ENCODE assay signal across 11 cellular contexts in the genomic region with DNA sequence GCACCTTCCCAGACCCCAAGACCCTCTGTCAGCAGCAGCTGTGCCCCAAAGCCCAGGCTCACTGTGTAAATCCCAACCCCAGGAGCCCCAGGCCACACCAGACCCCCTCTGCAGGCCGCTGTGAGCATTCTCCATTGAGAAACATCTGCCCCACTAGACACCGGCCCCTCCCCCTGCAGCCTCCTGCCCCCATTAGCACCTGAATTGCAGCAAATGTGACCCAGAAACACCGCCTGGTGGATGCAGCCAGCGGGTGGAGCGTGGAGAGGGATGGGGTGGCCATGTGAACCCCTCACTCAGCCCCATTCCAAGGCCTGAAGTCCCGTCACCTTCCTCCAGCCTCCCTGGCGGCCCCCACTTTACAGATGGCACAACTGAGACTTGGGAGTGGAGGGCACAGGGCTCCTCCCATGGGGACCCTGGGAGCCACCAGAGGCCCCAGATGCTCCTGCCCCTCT. TPM values are rescaled to one million over a fixed set of nuclear protein-coding genes. Genes with fewer than 3 reads are reported as not detected.
DNase-seq lines count a peak whose midpoint lies in the region; ATAC-seq and TF ChIP-seq lines count a peak whose summit lies in the region.
"Had no signal": no experiment of that assay in that cellular context is flagged by ENCODE, and none has a peak within 500 bp of the region (broad histone marks: within the 10 kb centered on the region; RNA-seq: fewer than 3 reads in every experiment).

No MANE protein-coding gene starts in this region.

- H3K9ac ChIP-seq in stomach smooth muscle (ENCODE audit: low read length in 2 of 2), result peak overlapping the region in 1 of 2 donors; percentile 78

- peaks cover 61% of the 10 kb centered on the region for H3K4me1 ChIP-seq in stomach smooth muscle (ENCODE audit: control insufficient read depth, insufficient read depth, low read length)

- peak overlapping the region; percentile 87 to 91 for H3K4me3 ChIP-seq in stomach smooth muscle (ENCODE audit: low read length in 2 of 2)

- H3K9me3 ChIP-seq in T-helper 17 cell (ENCODE audit: control insufficient read depth, low read length, poor library complexity, severe bottlenecking), result no peaks in the 10 kb centered on the region
- H3K9me3 ChIP-seq in stomach smooth muscle (ENCODE audit: control insufficient read depth in 2 of 2, low read length in 2 of 2), result no peaks in the 10 kb centered on the region
- H3K9me3 ChIP-seq: transverse colon had no signal

- no peaks in the 10 kb centered on the region for H3K9me3 Mint-ChIP-seq in activated CD4-positive, alpha-beta T cell treated with anti-CD3 and anti-CD28 coated beads for 36 hours (ENCODE audit: low read depth)
- H3K9me3 Mint-ChIP-seq in glutamatergic neuron (ENCODE audit: unreplicated experiment), result peaks cover 4% of the 10 kb centered on the region
- H3K9me3 Mint-ChIP-seq: activated naive CD4-positive, alpha-beta T cell treated with anti-CD3 and anti-CD28 coated beads, Interleukin-2, amount 50 U/mL, for 24 hours had no signal

- DNase-seq in activated CD4-positive, alpha-beta T cell treated with anti-CD3 and anti-CD28 coated beads for 36 hours, result peak; percentile 30
- DNase-seq in activated CD4-positive, alpha-beta T cell treated with anti-CD3 and anti-CD28 coated beads, Interleukin-2, amount 50 U/mL, for 4 hours, result no peak
- no peak for DNase-seq in T-helper 17 cell
- peak; percentile 68 for DNase-seq in glutamatergic neuron
- no peak for DNase-seq in NCI-H774 (lab: John Stamatoyannopoulos, UW)
- DNase-seq: stimulated activated CD4-positive, alpha-beta T cell treated with anti-CD3 and anti-CD28 coated beads, Interleukin-4, amount 100 ng/mL, for 1 hour; transverse colon had no signal

- H3K27ac Mint-ChIP-seq in activated CD4-positive, alpha-beta T cell treated with anti-CD3 and anti-CD28 coated beads for 36 hours, result no peak overlapping the region
- H3K27ac Mint-ChIP-seq in T-helper 17 cell (peak overlapping the region; percentile 39), glutamatergic neuron (ENCODE audit: unreplicated experiment) (peak overlapping the region; percentile 84)

- H3K36me3 Mint-ChIP-seq in activated CD4-positive, alpha-beta T cell treated with anti-CD3 and anti-CD28 coated beads for 36 hours (ENCODE audit: low read depth), result no peaks in the 10 kb centered on the region
- H3K36me3 Mint-ChIP-seq in T-helper 17 cell (ENCODE audit: low read depth), result peaks cover 2% of the 10 kb centered on the region
- H3K36me3 Mint-ChIP-seq in glutamatergic neuron (ENCODE audit: unreplicated experiment), result no peaks in the 10 kb centered on the region
- H3K36me3 Mint-ChIP-seq: activated naive CD4-positive, alpha-beta T cell treated with anti-CD3 and anti-CD28 coated beads, Interleukin-2, amount 50 U/mL, for 24 hours had no signal

- CTCF ChIA-PET in activated CD4-positive, alpha-beta T cell treated with anti-CD3 and anti-CD28 coated beads for 36 hours (lab: Charles Lee), result no interaction called here

- H3K27me3 Mint-ChIP-seq in activated CD4-positive, alpha-beta T cell treated with anti-CD3 and anti-CD28 coated beads for 36 hours, result no peaks in the 10 kb centered on the region
- H3K27me3 Mint-ChIP-seq in T-helper 17 cell, result no peaks in the 10 kb centered on the region
- peaks cover 10% of the 10 kb centered on the region for H3K27me3 Mint-ChIP-seq in glutamatergic neuron (ENCODE audit: unreplicated experiment)
- H3K27me3 Mint-ChIP-seq: activated naive CD4-positive, alpha-beta T cell treated with anti-CD3 and anti-CD28 coated beads, Interleukin-2, amount 50 U/mL, for 24 hours had no signal

- peaks cover 17% of the 10 kb centered on the region for H3K4me1 Mint-ChIP-seq in activated CD4-positive, alpha-beta T cell treated with anti-CD3 and anti-CD28 coated beads for 36 hours
- H3K4me1 Mint-ChIP-seq in T-helper 17 cell (peaks cover 14% of the 10 kb centered on the region), glutamatergic neuron (ENCODE audit: low read depth, unreplicated experiment) (peaks cover 8% of the 10 kb centered on the region)

- POLR2A ChIA-PET in activated CD4-positive, alpha-beta T cell treated with anti-CD3 and anti-CD28 coated beads for 36 hours (lab: Charles Lee), result no interaction called here

- H3K27me3 ChIP-seq in stomach smooth muscle (ENCODE audit: control insufficient read depth in 1 of 2, insufficient read depth in 2 of 2, low read length in 2 of 2), result no peaks in the 10 kb centered on the region
- H3K27me3 ChIP-seq: transverse colon had no signal

- no peak overlapping the region for H3K4me3 Mint-ChIP-seq in activated CD4-positive, alpha-beta T cell treated with anti-CD3 and anti-CD28 coated beads for 36 hours
- no peak overlapping the region for H3K4me3 Mint-ChIP-seq in T-helper 17 cell
- H3K4me3 Mint-ChIP-seq in glutamatergic neuron (ENCODE audit: unreplicated experiment), result peak overlapping the region; percentile 82

- ATAC-seq in activated CD4-positive, alpha-beta T cell treated with anti-CD3 and anti-CD28 coated beads for 36 hours, result no peak
- ATAC-seq in T-helper 17 cell, result no peak
- ATAC-seq in GM18909 (IDR thresholded peaks at IDR 0.05; ENCODE audit: poor library complexity, unreplicated experiment), result no peak
- no peak for ATAC-seq in GM18861 (IDR thresholded peaks at IDR 0.05; ENCODE audit: unreplicated experiment)

- no peak for TF ChIP-seq CTCF in glutamatergic neuron (IDR thresholded peaks at IDR 0.05; ENCODE audit: partially characterized antibody, unreplicated experiment)

- H3K27ac ChIP-seq in stomach smooth muscle (ENCODE audit: low read length), result no peak overlapping the region

- peaks cover 2 to 4% of the 10 kb centered on the region in 2 donors for H3K36me3 ChIP-seq in stomach smooth muscle (ENCODE audit: control insufficient read depth in 2 of 2, insufficient read depth in 2 of 2, low read length in 2 of 2)

- intact Hi-C loops in activated CD4-positive, alpha-beta T cell treated with anti-CD3 and anti-CD28 coated beads for 36 hours (cut with DNase I, micrococcal nuclease), result no loop called here

RNA-seq across cellular contexts. Expression of a gene that starts 2.2 kb away (rescaled TPM):
- 10 to 100 TPM in 1 of 2 experiments, 1 to 10 TPM in 1; 9.7 to 10.2 TPM for total RNA-seq in activated CD4-positive, alpha-beta T cell treated with anti-CD3 and anti-CD28 coated beads for 36 hours
- total RNA-seq in T-helper 17 cell, result 10 to 100 TPM; 25.8 to 26.6 TPM
- total RNA-seq in glutamatergic neuron (ENCODE audit: unreplicated experiment), result 54.6 TPM

RNA-seq across cellular contexts. Expression of a gene that starts 12.1 kb away (rescaled TPM):
- 10 to 100 TPM; 65.0 to 75.4 TPM for total RNA-seq in activated CD4-positive, alpha-beta T cell treated with anti-CD3 and anti-CD28 coated beads for 36 hours
- total RNA-seq in T-helper 17 cell, result 10 to 100 TPM; 69.3 to 74.7 TPM
- total RNA-seq in glutamatergic neuron (ENCODE audit: unreplicated experiment), result 150 TPM

RNA-seq across cellular contexts. Expression of a gene that starts 56.4 kb away (rescaled TPM):
- total RNA-seq in activated CD4-positive, alpha-beta T cell treated with anti-CD3 and anti-CD28 coated beads for 36 hours, result under 1 TPM; 0.09 to 0.18 TPM
- under 1 TPM; 0.08 to 0.20 TPM for total RNA-seq in T-helper 17 cell
- total RNA-seq in glutamatergic neuron (ENCODE audit: unreplicated experiment), result 0.83 TPM
- total RNA-seq: transverse colon had no signal

Comparison
In these comparisons a context has a peak if more than half of its experiments do, and no peak if none do; other contexts are left out.
1. DNase-seq: peak in activated CD4-positive, alpha-beta T cell treated with anti-CD3 and anti-CD28 coated beads for 36 hours (single experiment) and glutamatergic neuron (single experiment); none in activated CD4-positive, alpha-beta T cell treated with anti-CD3 and anti-CD28 coated beads, Interleukin-2, amount 50 U/mL, for 4 hours (0 of 2), T-helper 17 cell (0 of 3) and NCI-H774 (single experiment).